In the genomic region with DNA sequence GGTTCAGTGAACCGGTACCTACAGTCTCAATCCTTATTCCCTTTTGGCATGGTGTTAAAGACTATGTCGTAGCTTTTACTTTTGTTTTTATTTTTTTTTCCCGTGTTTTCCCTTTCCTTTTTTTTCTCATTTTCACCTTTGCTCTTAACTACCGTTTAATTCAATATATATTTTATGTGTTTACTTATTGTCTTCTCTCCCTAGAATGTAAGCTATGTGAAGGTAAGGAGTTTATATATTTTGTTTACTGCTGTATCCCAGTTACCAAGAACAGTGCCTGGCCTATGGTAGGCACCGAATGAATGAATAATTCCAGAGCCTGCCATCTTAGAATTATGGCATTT, we compare ENCODE assay signal across 9 cellular contexts. TPM values are rescaled to one million over a fixed set of nuclear protein-coding genes. Genes with fewer than 3 reads are reported as not detected.
DNase-seq lines count a peak whose midpoint lies in the region; ATAC-seq and TF ChIP-seq lines count a peak whose summit lies in the region.
"Had no signal": no experiment of that assay in that cellular context is flagged by ENCODE, and none has a peak within 500 bp of the region (broad histone marks: within the 10 kb centered on the region; RNA-seq: fewer than 3 reads in every experiment).

No MANE protein-coding gene starts in this region.

- DNase-seq in stimulated activated naive CD8-positive, alpha-beta T cell treated with anti-CD3 and anti-CD28 coated beads, Interleukin-15, Interleukin-2, amounts not matched to agents 100 U/mL and 50 U/mL, for 24 hours, result no peak
- no peak for DNase-seq in CD1c-positive myeloid dendritic cell (ENCODE audit: extremely low spot score)
- no peak for DNase-seq in NCI-H1694 treated with DMSO at 0.1 percent for 48 hours (lab: John Stamatoyannopoulos, UW)
- no peak for DNase-seq in GM10248 (ENCODE audit: extremely low spot score)
- DNase-seq: KBM-7 had no signal

- TF ChIP-seq CTCF in brain (conservative IDR thresholded peaks at IDR 0.05) (no peak), GM10248 (IDR thresholded peaks at IDR 0.05; ENCODE audit: control extremely low read depth, extremely low read depth, low read depth, missing control alignments) (no peak)

- peak overlapping the region in 1 of 2 donors; percentile 84 for H3K27ac ChIP-seq in mucosa of rectum (ENCODE audit: low read depth in 2 of 2, low read length in 2 of 2)

- ATAC-seq in stimulated activated naive CD8-positive, alpha-beta T cell treated with anti-CD3 and anti-CD28 coated beads, Interleukin-15, Interleukin-2, amounts not matched to agents 100 U/mL and 50 U/mL, for 24 hours, result no peak
- ATAC-seq in GM21360 (IDR thresholded peaks at IDR 0.05; ENCODE audit: unreplicated experiment), result no peak

- H3K9me3 Mint-ChIP-seq in stimulated activated naive CD8-positive, alpha-beta T cell treated with anti-CD3 and anti-CD28 coated beads, Interleukin-15, Interleukin-2, amounts not matched to agents 100 ng/mL and 50 ng/mL, for 24 hours, result no peaks in the 10 kb centered on the region
- peaks cover 3 to 19% (median 8%) of the 10 kb centered on the region in 5 experiments for H3K9me3 Mint-ChIP-seq in brain

- POLR2A ChIA-PET in GM10248 (lab: Yijun Ruan, JAX), result interaction anchor here (0.8 kb wide), 1 partner anchor 12 kb away, joined by 3 read pairs; a partner anchor contains a TSS

- no peaks in the 10 kb centered on the region for H3K27me3 Mint-ChIP-seq in stimulated activated naive CD8-positive, alpha-beta T cell treated with anti-CD3 and anti-CD28 coated beads, Interleukin-15, Interleukin-2, amounts not matched to agents 100 ng/mL and 50 ng/mL, for 24 hours
- H3K27me3 Mint-ChIP-seq in brain, result no peaks in the 10 kb centered on the region

- H3K4me3 Mint-ChIP-seq in stimulated activated naive CD8-positive, alpha-beta T cell treated with anti-CD3 and anti-CD28 coated beads, Interleukin-15, Interleukin-2, amounts not matched to agents 100 ng/mL and 50 ng/mL, for 24 hours, result peak overlapping the region; percentile 89
- H3K4me3 Mint-ChIP-seq in brain, result peak overlapping the region; percentile 88 to 95 (median 90)

- peak overlapping the region in 1 of 2 donors; percentile 81 for H3K9ac ChIP-seq in mucosa of rectum (ENCODE audit: low read depth in 1 of 2, low read length in 2 of 2)

- no peaks in the 10 kb centered on the region for H3K27me3 ChIP-seq in mucosa of rectum (ENCODE audit: control insufficient read depth in 2 of 2, insufficient read depth in 2 of 2, low read length in 2 of 2)

- peaks cover 2 to 7% of the 10 kb centered on the region in 2 donors for H3K4me1 ChIP-seq in mucosa of rectum (ENCODE audit: control insufficient read depth in 2 of 2, insufficient read depth in 2 of 2, low read length in 2 of 2)

- H3K36me3 ChIP-seq in mucosa of rectum (ENCODE audit: control insufficient read depth in 2 of 2, insufficient read depth in 2 of 2, low read length in 2 of 2), result no peaks in the 10 kb centered on the region

- H3K27ac Mint-ChIP-seq in stimulated activated naive CD8-positive, alpha-beta T cell treated with anti-CD3 and anti-CD28 coated beads, Interleukin-15, Interleukin-2, amounts not matched to agents 100 ng/mL and 50 ng/mL, for 24 hours, result peak overlapping the region; percentile 95
- H3K27ac Mint-ChIP-seq in brain, result peak overlapping the region; percentile 79 to 98 (median 96)

- no peaks in the 10 kb centered on the region for H3K9me3 ChIP-seq in mucosa of rectum (ENCODE audit: control insufficient read depth in 2 of 2, low read length in 2 of 2)

- peaks cover 75% of the 10 kb centered on the region for H3K36me3 Mint-ChIP-seq in stimulated activated naive CD8-positive, alpha-beta T cell treated with anti-CD3 and anti-CD28 coated beads, Interleukin-15, Interleukin-2, amounts not matched to agents 100 ng/mL and 50 ng/mL, for 24 hours (ENCODE audit: low read depth)
- H3K36me3 Mint-ChIP-seq in brain, result peaks cover 74% of the 10 kb centered on the region

- CTCF ChIA-PET in GM10248 (lab: Yijun Ruan, JAX), result interaction anchor here (0.7 to 2.3 kb wide), 4 partner anchors 11 to 190 kb away, joined by 3 to 6 read pairs (median 4); no protein-coding TSS in a partner anchor

- peaks cover 66% of the 10 kb centered on the region for H3K4me1 Mint-ChIP-seq in stimulated activated naive CD8-positive, alpha-beta T cell treated with anti-CD3 and anti-CD28 coated beads, Interleukin-15, Interleukin-2, amounts not matched to agents 100 ng/mL and 50 ng/mL, for 24 hours (ENCODE audit: low read depth)
- peaks cover 41% of the 10 kb centered on the region for H3K4me1 Mint-ChIP-seq in brain

- H3K4me3 ChIP-seq in mucosa of rectum (ENCODE audit: low read length in 2 of 2), result peak overlapping the region; percentile 78 to 89

RNA-seq across cellular contexts. Expression of a gene that starts 0.3 kb away (rescaled TPM):
- 5.9 TPM for polyA plus RNA-seq in brain (ENCODE audit: insufficient read depth, low read depth, low replicate concordance)

RNA-seq across cellular contexts. Expression of a gene that starts 12.3 kb away (rescaled TPM):
- polyA plus RNA-seq in brain (ENCODE audit: insufficient read depth, low read depth, low replicate concordance), result 67.7 TPM

RNA-seq across cellular contexts. Expression of a gene that starts 17.9 kb away (rescaled TPM):
- 5.8 TPM for polyA plus RNA-seq in brain (ENCODE audit: insufficient read depth, low read depth, low replicate concordance)

RNA-seq across cellular contexts. Expression of a gene that starts 48.8 kb away (rescaled TPM):
- polyA plus RNA-seq in brain (ENCODE audit: insufficient read depth, low read depth, low replicate concordance), result 98.5 TPM
